In the genomic region with DNA sequence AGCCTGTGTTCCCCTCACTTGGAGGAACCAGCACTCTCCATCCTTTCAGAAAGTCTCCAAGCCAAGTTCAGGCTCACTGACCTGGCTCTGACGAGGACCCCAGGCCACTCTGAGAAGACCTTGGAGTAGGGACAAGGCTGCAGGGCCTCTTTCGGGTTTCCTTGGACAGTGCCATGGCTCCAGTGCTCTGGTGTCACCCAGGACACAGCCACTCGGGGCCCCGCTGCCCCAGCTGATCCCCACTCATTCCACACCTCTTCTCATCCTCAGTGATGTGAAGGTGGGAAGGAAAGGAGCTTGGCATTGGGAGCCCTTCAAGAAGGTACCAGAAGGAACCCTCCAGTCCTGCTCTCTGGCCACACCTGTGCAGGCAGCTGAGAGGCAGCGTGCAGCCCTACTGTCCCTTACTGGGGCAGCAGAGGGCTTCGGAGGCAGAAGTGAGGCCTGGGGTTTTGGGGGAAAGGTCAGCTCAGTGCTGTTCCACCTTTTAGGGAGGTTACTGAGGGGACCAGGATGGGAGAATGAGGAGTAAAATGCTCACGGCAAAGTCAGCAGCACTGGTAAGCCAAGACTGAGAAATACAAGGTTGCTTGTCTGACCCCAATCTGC, we compare ENCODE assay signal across 14 cellular contexts.
"Had no signal": no experiment of that assay in that cellular context is flagged by ENCODE, and none has a peak within 500 bp of the region (broad histone marks: within the 10 kb centered on the region; RNA-seq: fewer than 3 reads in every experiment).

No MANE protein-coding gene starts in this region.

- H3K9me3 ChIP-seq: heart right ventricle, right atrium auricular region, uterus had no signal

- H3K4me1 ChIP-seq: uterus had no signal

- DNase-seq: effector memory CD4-positive, alpha-beta T cell; heart right ventricle; left colon; small intestine; stimulated activated CD4-positive, alpha-beta T cell treated with anti-CD3 and anti-CD28 coated beads, Interleukin-12 subunit alpha, Interleukin-12 subunit beta, amount 100 ng/mL, for 4 hours; stimulated activated naive CD4-positive, alpha-beta T cell treated with Interleukin-2 at 50 U/mL for 16 hours; uterus had no signal

- H3K4me3 ChIP-seq: heart right ventricle, right atrium auricular region, uterus had no signal

- H3K27ac Mint-ChIP-seq: mesothelial cell of epicardium, type B pancreatic cell had no signal

- H3K4me3 Mint-ChIP-seq: central memory CD8-positive, alpha-beta T cell; mesothelial cell of epicardium; type B pancreatic cell had no signal

- FAIRE-seq: endometrium, frontal cortex, small intestine had no signal

- H3K36me3 Mint-ChIP-seq: mesothelial cell of epicardium had no signal

- H3K9me3 Mint-ChIP-seq: central memory CD8-positive, alpha-beta T cell; mesothelial cell of epicardium; type B pancreatic cell had no signal

- ATAC-seq: esophagus mucosa, heart right ventricle, left colon had no signal

- H3K27me3 ChIP-seq: heart right ventricle, right atrium auricular region, uterus had no signal

- H3K36me3 ChIP-seq: uterus had no signal

- H3K27ac ChIP-seq: right atrium auricular region, uterus had no signal

- H3K27me3 Mint-ChIP-seq: type B pancreatic cell had no signal
